30 cellular contexts compared by ENCODE assay signal in the genomic region with DNA sequence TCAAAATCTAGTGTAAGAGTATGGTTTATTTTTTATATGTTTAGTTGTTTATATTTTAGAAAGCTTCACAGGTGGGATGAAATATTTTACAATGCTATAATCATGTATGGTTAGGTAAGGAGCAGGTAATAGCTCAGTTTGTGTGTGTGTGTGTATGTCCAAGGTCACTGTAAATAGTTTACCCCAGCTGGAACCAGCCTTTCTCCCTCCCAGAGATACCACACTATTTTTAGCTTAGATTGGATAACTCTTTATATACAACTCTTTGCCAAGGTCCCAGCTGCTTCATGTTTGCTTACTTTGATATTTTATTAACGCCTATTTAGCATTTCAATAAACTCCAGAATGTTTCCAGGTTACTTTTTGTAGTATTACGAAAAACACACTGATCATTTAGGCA.
"Had no signal": no experiment of that assay in that cellular context is flagged by ENCODE, and none has a peak within 500 bp of the region (broad histone marks: within the 10 kb centered on the region; RNA-seq: fewer than 3 reads in every experiment).

No MANE protein-coding gene starts in this region.

- H3K27me3 Mint-ChIP-seq: dendritic cell treated with granulocyte-macrophage colony-stimulating factor and Interleukin-4, amounts not matched to agents 40 ng/mL and 50 ng/mL, for 4 days had no signal

- H3K4me3 ChIP-seq: breast epithelium, lung, prostate gland, uterus had no signal

- H3K27ac ChIP-seq: breast epithelium, neutrophil, prostate gland, uterus had no signal

- H3K36me3 ChIP-seq: breast epithelium, neutrophil, prostate gland, uterus had no signal

- H3K9me3 ChIP-seq: breast epithelium, neutrophil, prostate gland, uterus had no signal

- H3K27ac Mint-ChIP-seq: activated CD4-positive, alpha-beta memory T cell treated with anti-CD3 and anti-CD28 coated beads, Interleukin-2, amount 10 ng/mL, durations not matched to agents 7 days and 5 days; activated CD4-positive, alpha-beta T cell treated with anti-CD3 and anti-CD28 coated beads, Interleukin-2, amount 10 ng/mL, durations not matched to agents 7 days and 5 days; activated T-cell treated with anti-CD3 and anti-CD28 coated beads, Interleukin-2, amount 50 U/mL, for 24 hours; dendritic cell treated with granulocyte-macrophage colony-stimulating factor and Interleukin-4, amounts not matched to agents 40 ng/mL and 50 ng/mL, for 4 days; endodermal cell; natural killer cell treated with Interleukin-12 subunit alpha and Interleukin-12 subunit beta and Interleukin-15 and Interleukin-18, amount 100 ng/mL, for 72 hours; T-helper 17 cell; type B pancreatic cell; WTC11 had no signal

- H3K4me1 ChIP-seq: prostate gland had no signal

- H3K9me3 Mint-ChIP-seq: activated CD4-positive, alpha-beta memory T cell treated with anti-CD3 and anti-CD28 coated beads, Interleukin-2, amount 10 ng/mL, durations not matched to agents 7 days and 5 days; activated T-cell treated with anti-CD3 and anti-CD28 coated beads, Interleukin-2, amount 50 U/mL, for 24 hours; central memory CD8-positive, alpha-beta T cell; dendritic cell treated with granulocyte-macrophage colony-stimulating factor and Interleukin-4, amounts not matched to agents 40 ng/mL and 50 ng/mL, for 4 days; natural killer cell treated with Interleukin-12 subunit alpha and Interleukin-12 subunit beta and Interleukin-15 and Interleukin-18, amount 100 ng/mL, for 72 hours; stimulated activated effector memory CD8-positive, alpha-beta T cell treated with anti-CD3 and anti-CD28 coated beads, Interleukin-12 subunit alpha, Interleukin-12 subunit beta, amount 100 ng/mL, for 72 hours; stimulated activated naive CD8-positive, alpha-beta T cell treated with anti-CD3 and anti-CD28 coated beads, Interleukin-15, amount 100 ng/mL, for 72 hours; type B pancreatic cell; WTC11 had no signal

- H3K4me3 Mint-ChIP-seq: activated T-cell treated with anti-CD3 and anti-CD28 coated beads, Interleukin-2, amount 50 U/mL, for 24 hours; dendritic cell treated with granulocyte-macrophage colony-stimulating factor and Interleukin-4, amounts not matched to agents 40 ng/mL and 50 ng/mL, for 4 days; endodermal cell had no signal

- H3K27me3 ChIP-seq: breast epithelium, neutrophil, uterus had no signal

- DNase-seq: activated CD4-positive, alpha-beta memory T cell treated with anti-CD3 and anti-CD28 coated beads, Interleukin-2, amount 10 ng/mL, durations not matched to agents 7 days and 5 days; activated CD4-positive, alpha-beta T cell treated with anti-CD3 and anti-CD28 coated beads for 1 hour; activated CD4-positive, alpha-beta T cell treated with anti-CD3 and anti-CD28 coated beads, Interleukin-2, amount 10 ng/mL, durations not matched to agents 7 days and 5 days; activated CD8-positive, alpha-beta memory T cell treated with anti-CD3 and anti-CD28 coated beads, Interleukin-2, amount 50 U/mL, for 48 hours; activated gamma-delta T cell; activated naive CD4-positive, alpha-beta T cell treated with anti-CD3 and anti-CD28 coated beads, Interleukin-2, amount 50 U/mL, for 16 hours; activated T-cell treated with anti-CD3 and anti-CD28 coated beads, Interleukin-2, amount 50 U/mL, for 24 hours; amniotic stem cell; endodermal cell; foreskin fibroblast; head of caudate nucleus; mesendoderm; stimulated activated CD4-positive, alpha-beta T cell treated with anti-CD3 and anti-CD28 coated beads, Interleukin-4, amount 100 ng/mL, for 24 hours; stimulated activated naive CD8-positive, alpha-beta T cell treated with anti-CD3 and anti-CD28 coated beads, Interleukin-15, amount 100 ng/mL, for 72 hours; substantia nigra; T-helper 17 cell; T1000; uterus had no signal

- H3K36me3 Mint-ChIP-seq: natural killer cell treated with Interleukin-12 subunit alpha and Interleukin-12 subunit beta and Interleukin-15 and Interleukin-18, amount 100 ng/mL, for 72 hours had no signal

- ATAC-seq: esophagus mucosa; left lobe of liver; natural killer cell treated with Interleukin-12 subunit alpha and Interleukin-12 subunit beta and Interleukin-15 and Interleukin-18, amount 100 ng/mL, for 72 hours; stimulated activated effector memory CD8-positive, alpha-beta T cell treated with anti-CD3 and anti-CD28 coated beads, Interleukin-12 subunit alpha, Interleukin-12 subunit beta, amount 100 ng/mL, for 72 hours; stimulated activated naive CD8-positive, alpha-beta T cell treated with anti-CD3 and anti-CD28 coated beads, Interleukin-15, amount 100 ng/mL, for 72 hours; T-helper 17 cell; WTC11 had no signal
